In genomic region chr5:88214655-88215054, GRCh38 we compare ENCODE assay signal across 32 cellular contexts. TPM values are rescaled to one million over a fixed set of nuclear protein-coding genes. Genes with fewer than 3 reads are reported as not detected.
DNase-seq lines count a peak whose midpoint lies in the region; ATAC-seq and TF ChIP-seq lines count a peak whose summit lies in the region.
"Had no signal": no experiment of that assay in that cellular context is flagged by ENCODE, and none has a peak within 500 bp of the region (broad histone marks: within the 10 kb centered on the region; RNA-seq: fewer than 3 reads in every experiment).

No MANE protein-coding gene starts in this region.

- H3F3A ChIP-seq in neural progenitor cell (ENCODE audit: low read depth) (no peaks in the 10 kb centered on the region), smooth muscle cell (ENCODE audit: low read depth) (no peaks in the 10 kb centered on the region)

- TF ChIP-seq CTCF in neural progenitor cell (IDR thresholded peaks at IDR 0.05) (no peak), smooth muscle cell (IDR thresholded peaks at IDR 0.05; ENCODE audit: borderline replicate concordance, insufficient read depth, poor library complexity, severe bottlenecking) (no peak)

- H3K4me1 ChIP-seq in neural progenitor cell, result peaks cover 31% of the 10 kb centered on the region
- H3K4me1 ChIP-seq in smooth muscle cell (ENCODE audit: low read depth), result peaks cover 13% of the 10 kb centered on the region
- H3K4me1 ChIP-seq: lower lobe of right lung, psoas muscle, thyroid gland had no signal

- peaks cover 5% of the 10 kb centered on the region for H4K20me1 ChIP-seq in neural progenitor cell (ENCODE audit: low read depth)
- H4K20me1 ChIP-seq in smooth muscle cell (ENCODE audit: low read depth), result no peaks in the 10 kb centered on the region

- H3K27ac ChIP-seq in neural progenitor cell, result peak overlapping the region; percentile 7
- no peak overlapping the region for H3K27ac ChIP-seq in smooth muscle cell (ENCODE audit: low read depth)
- H3K27ac ChIP-seq: GM23248, hepatocyte, lower lobe of right lung, psoas muscle, thyroid gland had no signal

- no peak overlapping the region for H3K4me3 Mint-ChIP-seq in neural progenitor cell
- H3K4me3 Mint-ChIP-seq in stimulated activated naive B cell treated with anti-CD40 and anti-IgM and Interleukin-4, amounts not matched to agents 10 μg/mL and 1 μg/mL and 100 μg/mL, for 72 hours, result no peak overlapping the region
- H3K4me3 Mint-ChIP-seq: activated CD4-positive, alpha-beta memory T cell treated with anti-CD3 and anti-CD28 coated beads for 36 hours; naive thymus-derived CD8-positive, alpha-beta T cell; T-helper 1 cell treated with Interleukin-12 subunit alpha and Interleukin-12 subunit beta and Interleukin-4 antibody, amounts not matched to agents 30 μg/mL and 1 μg/mL, for 36 hours had no signal

- H3K9ac ChIP-seq in neural progenitor cell (no peak overlapping the region), smooth muscle cell (ENCODE audit: low read depth) (no peak overlapping the region)
- H3K9ac ChIP-seq: GM23248, SK-N-SH had no signal

- H2AFZ ChIP-seq in neural progenitor cell (replicated peaks), result no peak overlapping the region
- H2AFZ ChIP-seq in smooth muscle cell (ENCODE audit: low read depth), result no peak overlapping the region
- H2AFZ ChIP-seq: GM23248, hepatocyte had no signal

- peak overlapping the region; percentile 51 for H3K4me2 ChIP-seq in neural progenitor cell
- H3K4me2 ChIP-seq in smooth muscle cell, result no peak overlapping the region
- H3K4me2 ChIP-seq: hepatocyte, SK-N-SH had no signal

- no peaks in the 10 kb centered on the region for H3K9me3 ChIP-seq in neural progenitor cell (ENCODE audit: low read depth)
- H3K9me3 ChIP-seq in smooth muscle cell (replicated peaks; ENCODE audit: low read depth), result no peaks in the 10 kb centered on the region
- H3K9me3 ChIP-seq: lower lobe of right lung, psoas muscle, SK-N-SH, thyroid gland had no signal

- peaks cover 38% of the 10 kb centered on the region for H3K4me1 Mint-ChIP-seq in neural progenitor cell
- H3K4me1 Mint-ChIP-seq in stimulated activated naive B cell treated with anti-CD40 and anti-IgM and Interleukin-4, amounts not matched to agents 10 μg/mL and 1 μg/mL and 100 μg/mL, for 72 hours, result peaks cover 0 to 5% of the 10 kb centered on the region in 2 donors

- peak overlapping the region; percentile 83 for H3K27ac Mint-ChIP-seq in neural progenitor cell
- no peak overlapping the region for H3K27ac Mint-ChIP-seq in stimulated activated naive B cell treated with anti-CD40 and anti-IgM and Interleukin-4, amounts not matched to agents 10 μg/mL and 1 μg/mL and 100 μg/mL, for 72 hours
- H3K27ac Mint-ChIP-seq: activated CD4-positive, alpha-beta memory T cell treated with anti-CD3 and anti-CD28 coated beads for 36 hours; T-helper 1 cell treated with Interleukin-12 subunit alpha and Interleukin-12 subunit beta and Interleukin-4 antibody, amounts not matched to agents 30 μg/mL and 1 μg/mL, for 36 hours had no signal

- H3K36me3 ChIP-seq in neural progenitor cell (no peaks in the 10 kb centered on the region), smooth muscle cell (ENCODE audit: low read depth) (no peaks in the 10 kb centered on the region)
- H3K36me3 ChIP-seq: thyroid gland had no signal

- DNase-seq in neural progenitor cell (ENCODE audit: low spot score), result no peak
- no peak for DNase-seq in NCI-H187 treated with DMSO at 0.1 percent for 48 hours (lab: John Stamatoyannopoulos, UW)
- DNase-seq in stimulated activated naive B cell treated with anti-CD40 and anti-IgM and Interleukin-4, amounts not matched to agents 10 μg/mL and 1 μg/mL and 100 μg/mL, for 72 hours, result no peak
- DNase-seq in smooth muscle cell (lab: John Stamatoyannopoulos, UW; ENCODE audit: unreplicated experiment), result no peak
- DNase-seq: activated CD4-positive, alpha-beta memory T cell treated with anti-CD3 and anti-CD28 coated beads for 36 hours; C1 segment of cervical spinal cord; COR-L47; DMS53; effector CD4-positive, alpha-beta T cell; GM23248; IMR-90; lower lobe of right lung; naive thymus-derived CD8-positive, alpha-beta T cell; NCI-H1417 treated with DMSO at 0.1 percent for 48 hours; NCI-H2081; NCI-H2227 treated with DMSO at 0.1 percent for 48 hours; NCI-H526; NK-92 treated with Interleukin-12 subunit alpha and Interleukin-12 subunit beta, amount 100 ng/mL, for 24 hours; PC-3; psoas muscle; SK-N-SH; stimulated activated CD4-positive, alpha-beta T cell treated with anti-CD3 and anti-CD28 coated beads, Interleukin-12 subunit alpha, Interleukin-12 subunit beta, amount 100 ng/mL, for 4 hours; stimulated activated CD4-positive, alpha-beta T cell treated with anti-CD3 and anti-CD28 coated beads, Interleukin-2, amount 100 ng/mL, for 48 hours; thyroid gland had no signal

- H3K4me3 ChIP-seq in neural progenitor cell (no peak overlapping the region), smooth muscle cell (no peak overlapping the region)
- H3K4me3 ChIP-seq: GM23248, hepatocyte, lower lobe of right lung, psoas muscle, thyroid gland had no signal

- peaks cover 5% of the 10 kb centered on the region for H3K27me3 Mint-ChIP-seq in neural progenitor cell (ENCODE audit: insufficient read depth, low read depth)
- H3K27me3 Mint-ChIP-seq in stimulated activated naive B cell treated with anti-CD40 and anti-IgM and Interleukin-4, amounts not matched to agents 10 μg/mL and 1 μg/mL and 100 μg/mL, for 72 hours, result no peaks in the 10 kb centered on the region
- H3K27me3 Mint-ChIP-seq: activated CD4-positive, alpha-beta memory T cell treated with anti-CD3 and anti-CD28 coated beads for 36 hours; naive thymus-derived CD8-positive, alpha-beta T cell had no signal

- ATAC-seq in GM21390 (IDR thresholded peaks at IDR 0.05; ENCODE audit: unreplicated experiment) (peak; percentile 75), HG02623 (IDR thresholded peaks at IDR 0.05; ENCODE audit: unreplicated experiment) (peak; percentile 69), HG03354 (IDR thresholded peaks at IDR 0.05; ENCODE audit: poor library complexity, severe bottlenecking, unreplicated experiment) (peak; percentile 53)
- ATAC-seq in stimulated activated naive B cell treated with anti-CD40 and anti-IgM and Interleukin-4, amounts not matched to agents 10 μg/mL and 1 μg/mL and 100 μg/mL, for 72 hours (replicated peaks), result no peak
- ATAC-seq: activated CD4-positive, CD25-positive, alpha-beta regulatory T cell treated with anti-CD3 and anti-CD28 coated beads, Interleukin-2, amount 50 U/mL, for 24 hours; activated naive CD4-positive, alpha-beta T cell treated with anti-CD3 and anti-CD28 coated beads, Interleukin-2, amount 50 U/mL, for 72 hours; lower lobe of right lung; naive thymus-derived CD8-positive, alpha-beta T cell; psoas muscle; sciatic nerve had no signal

- H3K36me3 Mint-ChIP-seq in neural progenitor cell, result peaks cover 31% of the 10 kb centered on the region
- H3K36me3 Mint-ChIP-seq in stimulated activated naive B cell treated with anti-CD40 and anti-IgM and Interleukin-4, amounts not matched to agents 10 μg/mL and 1 μg/mL and 100 μg/mL, for 72 hours, result peaks cover 61 to 73% of the 10 kb centered on the region in 2 donors

- no peaks in the 10 kb centered on the region for H3K27me3 ChIP-seq in neural progenitor cell
- no peaks in the 10 kb centered on the region for H3K27me3 ChIP-seq in smooth muscle cell (ENCODE audit: low read depth)
- H3K27me3 ChIP-seq: hepatocyte, thyroid gland had no signal

- H3K79me2 ChIP-seq in neural progenitor cell (ENCODE audit: low read depth) (no peaks in the 10 kb centered on the region), smooth muscle cell (ENCODE audit: low read depth) (no peaks in the 10 kb centered on the region)
- H3K79me2 ChIP-seq: hepatocyte had no signal

- peaks cover 2% of the 10 kb centered on the region for H3K9me3 Mint-ChIP-seq in neural progenitor cell
- H3K9me3 Mint-ChIP-seq in stimulated activated naive B cell treated with anti-CD40 and anti-IgM and Interleukin-4, amounts not matched to agents 10 μg/mL and 1 μg/mL and 100 μg/mL, for 72 hours, result no peaks in the 10 kb centered on the region
- H3K9me3 Mint-ChIP-seq: activated CD4-positive, alpha-beta memory T cell treated with anti-CD3 and anti-CD28 coated beads for 36 hours; activated naive CD4-positive, alpha-beta T cell treated with anti-CD3 and anti-CD28 coated beads, Interleukin-2, amount 50 U/mL, for 72 hours; naive thymus-derived CD8-positive, alpha-beta T cell; T-helper 1 cell treated with Interleukin-12 subunit alpha and Interleukin-12 subunit beta and Interleukin-4 antibody, amounts not matched to agents 30 μg/mL and 1 μg/mL, for 36 hours had no signal

RNA-seq across cellular contexts. Expression of gene TMEM161B, which starts 54.0 kb away (rescaled TPM):
- total RNA-seq in neural progenitor cell (ENCODE audit: low replicate concordance) (21.6 and 46.1 TPM in 2 replicates), smooth muscle cell (19.4 and 33.8 TPM in 2 replicates)
- 6.3 and 8.2 TPM in 2 replicates for polyA plus RNA-seq in smooth muscle cell

Comparison
In these comparisons a context has a peak if more than half of its experiments do, and no peak if none do; other contexts are left out.
1. ATAC-seq: peak in GM21390 (single experiment), HG02623 (single experiment) and HG03354 (single experiment); none in stimulated activated naive B cell treated with anti-CD40 and anti-IgM and Interleukin-4, amounts not matched to agents 10 μg/mL and 1 μg/mL and 100 μg/mL, for 72 hours (0 of 2).